In the genomic region with DNA sequence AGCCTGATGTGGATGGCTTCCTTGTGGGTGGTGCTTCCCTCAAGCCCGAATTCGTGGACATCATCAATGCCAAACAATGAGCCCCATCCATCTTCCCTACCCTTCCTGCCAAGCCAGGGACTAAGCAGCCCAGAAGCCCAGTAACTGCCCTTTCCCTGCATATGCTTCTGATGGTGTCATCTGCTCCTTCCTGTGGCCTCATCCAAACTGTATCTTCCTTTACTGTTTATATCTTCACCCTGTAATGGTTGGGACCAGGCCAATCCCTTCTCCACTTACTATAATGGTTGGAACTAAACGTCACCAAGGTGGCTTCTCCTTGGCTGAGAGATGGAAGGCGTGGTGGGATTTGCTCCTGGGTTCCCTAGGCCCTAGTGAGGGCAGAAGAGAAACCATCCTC, we compare ENCODE assay signal across 6 cellular contexts. TPM values are rescaled to one million over a fixed set of nuclear protein-coding genes. Genes with fewer than 3 reads are reported as not detected.
DNase-seq lines count a peak whose midpoint lies in the region; ATAC-seq and TF ChIP-seq lines count a peak whose summit lies in the region.
"Not testable (repeated sequence)": the region's sequence is repeated elsewhere in the genome, so short reads cannot be mapped to it uniquely, and the experiment has no call there.

No MANE protein-coding gene starts in this region.

- not testable (repeated sequence) for H3K27me3 Mint-ChIP-seq in CD8-positive, alpha-beta T cell (ENCODE audit: low read depth); activated CD4-positive, alpha-beta T cell treated with anti-CD3 and anti-CD28 coated beads, Interleukin-2, amount 10 ng/mL, durations not matched to agents 7 days and 5 days; osteocyte (ENCODE audit: unreplicated experiment)

- H3K4me1 Mint-ChIP-seq in CD8-positive, alpha-beta T cell (ENCODE audit: low read depth): peaks cover 64% of the 10 kb centered on the region
- H3K4me1 Mint-ChIP-seq in activated CD4-positive, alpha-beta T cell treated with anti-CD3 and anti-CD28 coated beads, Interleukin-2, amount 10 ng/mL, durations not matched to agents 7 days and 5 days: peaks cover 62% of the 10 kb centered on the region
- H3K4me1 Mint-ChIP-seq in osteocyte (ENCODE audit: unreplicated experiment): peaks cover 53% of the 10 kb centered on the region

- ATAC-seq in CD8-positive, alpha-beta T cell: not testable (repeated sequence)

- TF ChIP-seq CTCF in CD8-positive, alpha-beta T cell (IDR thresholded peaks at IDR 0.05); fibroblast of mammary gland (conservative IDR thresholded peaks at IDR 0.05; ENCODE audit: control insufficient read depth, insufficient read depth, low read depth, low read length); osteocyte (IDR thresholded peaks at IDR 0.05): not testable (repeated sequence)

- H3K9me3 Mint-ChIP-seq in CD8-positive, alpha-beta T cell; activated CD4-positive, alpha-beta T cell treated with anti-CD3 and anti-CD28 coated beads, Interleukin-2, amount 10 ng/mL, durations not matched to agents 7 days and 5 days; osteocyte (ENCODE audit: unreplicated experiment): not testable (repeated sequence)

- H3K36me3 ChIP-seq in CD8-positive, alpha-beta T cell (ENCODE audit: insufficient read depth, low read length): peaks cover 17% of the 10 kb centered on the region
- H3K36me3 ChIP-seq in MG63 (peaks cover 55% of the 10 kb centered on the region), adipocyte (ENCODE audit: control insufficient read depth, insufficient read depth, low read length, severe bottlenecking) (peaks cover 29% of the 10 kb centered on the region)

- intact Hi-C loops in CD8-positive, alpha-beta T cell (cut with DNase I, micrococcal nuclease): loop anchor here in 1 of 2 experiments (5.0 kb wide), 1 partner anchor 767 kb away; no protein-coding TSS in a partner anchor

- not testable (repeated sequence) for H3K27me3 ChIP-seq in CD8-positive, alpha-beta T cell (ENCODE audit: insufficient read depth, low read length); MG63; adipocyte (replicated peaks; ENCODE audit: control insufficient read depth, insufficient read depth, low read length)

- not testable (repeated sequence) for H3K27ac ChIP-seq in CD8-positive, alpha-beta T cell (ENCODE audit: low read depth, low read length)

- peak overlapping the region; percentile 22 for H3K4me3 Mint-ChIP-seq in CD8-positive, alpha-beta T cell
- peak overlapping the region; percentile 78 for H3K4me3 Mint-ChIP-seq in activated CD4-positive, alpha-beta T cell treated with anti-CD3 and anti-CD28 coated beads, Interleukin-2, amount 10 ng/mL, durations not matched to agents 7 days and 5 days
- H3K4me3 Mint-ChIP-seq in osteocyte (ENCODE audit: unreplicated experiment): peak overlapping the region; percentile 4

- peak overlapping the region; percentile 98 for H3K9ac ChIP-seq in adipocyte (ENCODE audit: low read length)

- H3K36me3 Mint-ChIP-seq in CD8-positive, alpha-beta T cell: peaks cover 36% of the 10 kb centered on the region
- peaks cover 53% of the 10 kb centered on the region for H3K36me3 Mint-ChIP-seq in activated CD4-positive, alpha-beta T cell treated with anti-CD3 and anti-CD28 coated beads, Interleukin-2, amount 10 ng/mL, durations not matched to agents 7 days and 5 days (ENCODE audit: low read depth)
- peaks cover 20% of the 10 kb centered on the region for H3K36me3 Mint-ChIP-seq in osteocyte (ENCODE audit: unreplicated experiment)

- POLR2A ChIA-PET in CD8-positive, alpha-beta T cell (lab: Charles Lee): interaction anchor here (0.6 to 1.0 kb wide), 3 partner anchors 10 to 71 kb away, joined by 3 read pairs; a partner anchor contains a TSS
- POLR2A ChIA-PET in activated CD4-positive, alpha-beta T cell treated with anti-CD3 and anti-CD28 coated beads, Interleukin-2, amount 10 ng/mL, durations not matched to agents 7 days and 5 days (lab: Charles Lee): not testable (repeated sequence)

- DNase-seq in CD8-positive, alpha-beta T cell; activated CD4-positive, alpha-beta T cell treated with anti-CD3 and anti-CD28 coated beads, Interleukin-2, amount 10 ng/mL, durations not matched to agents 7 days and 5 days; adipocyte (ENCODE audit: low read depth); osteocyte (ENCODE audit: extremely low spot score, unreplicated experiment): not testable (repeated sequence)
- DNase-seq in MG63: peak; percentile 28
- peak; percentile 33 for DNase-seq in fibroblast of mammary gland (ENCODE audit: low read depth)

- peak overlapping the region; percentile 13 for H3K27ac Mint-ChIP-seq in CD8-positive, alpha-beta T cell
- H3K27ac Mint-ChIP-seq in activated CD4-positive, alpha-beta T cell treated with anti-CD3 and anti-CD28 coated beads, Interleukin-2, amount 10 ng/mL, durations not matched to agents 7 days and 5 days: peak overlapping the region; percentile 89
- H3K27ac Mint-ChIP-seq in osteocyte (ENCODE audit: unreplicated experiment): peak overlapping the region; percentile 9

- CTCF ChIA-PET in CD8-positive, alpha-beta T cell (lab: Charles Lee): interaction anchor here (0.7 to 10.3 kb wide), 19 partner anchors 9 to 238 kb away, joined by 3 to 126 read pairs (median 10); a partner anchor contains a TSS
- CTCF ChIA-PET in activated CD4-positive, alpha-beta T cell treated with anti-CD3 and anti-CD28 coated beads, Interleukin-2, amount 10 ng/mL, durations not matched to agents 7 days and 5 days (lab: Charles Lee): interaction anchor here (0.9 to 7.8 kb wide), 11 partner anchors 9 to 94 kb away, joined by 3 to 67 read pairs (median 15); a partner anchor contains a TSS

- H3K4me1 ChIP-seq in CD8-positive, alpha-beta T cell (ENCODE audit: insufficient read depth, low read length): peaks cover 54% of the 10 kb centered on the region
- peaks cover 43% of the 10 kb centered on the region for H3K4me1 ChIP-seq in adipocyte (ENCODE audit: control insufficient read depth, insufficient read depth, low read length)

- not testable (repeated sequence) for H3K9me3 ChIP-seq in CD8-positive, alpha-beta T cell (ENCODE audit: low read length); MG63; adipocyte (ENCODE audit: control insufficient read depth, low read length)

- not testable (repeated sequence) for H3K4me3 ChIP-seq in CD8-positive, alpha-beta T cell (ENCODE audit: low read depth, low read length); MG63; adipocyte (ENCODE audit: low read length); fibroblast of mammary gland (ENCODE audit: control insufficient read depth, low read depth, low read length)

RNA-seq across cellular contexts. Expression of a gene that starts 2.8 kb away (rescaled TPM):
- 1 to 10 TPM; 2.6 to 3.0 TPM for total RNA-seq in CD8-positive, alpha-beta T cell
- total RNA-seq in MG63 (2014; rRNA removed; shearing (Covaris generic); ENCODE audit: low replicate concordance): 11.4 and 19.9 TPM in 2 replicates
- 10 to 100 TPM; 15.4 to 17.3 TPM for total RNA-seq in activated CD4-positive, alpha-beta T cell treated with anti-CD3 and anti-CD28 coated beads, Interleukin-2, amount 10 ng/mL, durations not matched to agents 7 days and 5 days
- total RNA-seq in osteocyte: 9.2 and 11.5 TPM in 2 replicates

RNA-seq across cellular contexts. Expression of a gene that starts 3.0 kb away (rescaled TPM):
- 10 to 100 TPM; 59.6 to 64.0 TPM for total RNA-seq in CD8-positive, alpha-beta T cell
- total RNA-seq in MG63 (2014; rRNA removed; shearing (Covaris generic); ENCODE audit: low replicate concordance): 1,500 and 1,845 TPM in 2 replicates
- 1,000 to 10,000 TPM in 1 of 2 experiments, 100 to 1,000 TPM in 1; 918 to 1,035 TPM for total RNA-seq in activated CD4-positive, alpha-beta T cell treated with anti-CD3 and anti-CD28 coated beads, Interleukin-2, amount 10 ng/mL, durations not matched to agents 7 days and 5 days
- total RNA-seq in osteocyte: 408 and 415 TPM in 2 replicates

RNA-seq across cellular contexts. Expression of a gene that starts 18.4 kb away (rescaled TPM):
- 10 to 100 TPM; 24.0 to 25.9 TPM for total RNA-seq in CD8-positive, alpha-beta T cell
- 104 and 143 TPM in 2 replicates for total RNA-seq in MG63 (2014; rRNA removed; shearing (Covaris generic); ENCODE audit: low replicate concordance)
- 100 to 1,000 TPM; 119 to 131 TPM for total RNA-seq in activated CD4-positive, alpha-beta T cell treated with anti-CD3 and anti-CD28 coated beads, Interleukin-2, amount 10 ng/mL, durations not matched to agents 7 days and 5 days
- total RNA-seq in osteocyte: 113 and 114 TPM in 2 replicates

RNA-seq across cellular contexts. Expression of a gene that starts 19.2 kb away (rescaled TPM):
- under 1 TPM; 0.61 to 0.92 TPM for total RNA-seq in CD8-positive, alpha-beta T cell
- total RNA-seq in MG63 (2014; rRNA removed; shearing (Covaris generic); ENCODE audit: low replicate concordance): 29.8 and 110 TPM in 2 replicates
- 100 to 1,000 TPM; 118 to 122 TPM for total RNA-seq in activated CD4-positive, alpha-beta T cell treated with anti-CD3 and anti-CD28 coated beads, Interleukin-2, amount 10 ng/mL, durations not matched to agents 7 days and 5 days
- total RNA-seq in osteocyte: 8.0 and 9.2 TPM in 2 replicates

RNA-seq across cellular contexts. Expression of a gene that starts 29.6 kb away (rescaled TPM):
- 1 to 10 TPM in 1 of 2 experiments, under 1 TPM in 1; 0.49 to 1.0 TPM for total RNA-seq in CD8-positive, alpha-beta T cell
- 0.43 TPM in 1 of 2 replicates, not detected in the other for total RNA-seq in MG63 (2014; rRNA removed; shearing (Covaris generic); ENCODE audit: low replicate concordance)
- total RNA-seq in activated CD4-positive, alpha-beta T cell treated with anti-CD3 and anti-CD28 coated beads, Interleukin-2, amount 10 ng/mL, durations not matched to agents 7 days and 5 days: not detected
- total RNA-seq in osteocyte: 8.3 and 10.6 TPM in 2 replicates

Comparison
In these comparisons a context has a peak if more than half of its experiments do, and no peak if none do; other contexts are left out.
1. H3K27ac Mint-ChIP-seq: peak in every context shown above with its lines; median percentile 89 in activated CD4-positive, alpha-beta T cell treated with anti-CD3 and anti-CD28 coated beads, Interleukin-2, amount 10 ng/mL, durations not matched to agents 7 days and 5 days; 13 in CD8-positive, alpha-beta T cell; 9 in osteocyte.
2. H3K4me3 Mint-ChIP-seq: peak in every context shown above with its lines; median percentile 78 in activated CD4-positive, alpha-beta T cell treated with anti-CD3 and anti-CD28 coated beads, Interleukin-2, amount 10 ng/mL, durations not matched to agents 7 days and 5 days; 22 in CD8-positive, alpha-beta T cell; 4 in osteocyte.